ENCODE assay signal across 8 cellular contexts in the genomic region with DNA sequence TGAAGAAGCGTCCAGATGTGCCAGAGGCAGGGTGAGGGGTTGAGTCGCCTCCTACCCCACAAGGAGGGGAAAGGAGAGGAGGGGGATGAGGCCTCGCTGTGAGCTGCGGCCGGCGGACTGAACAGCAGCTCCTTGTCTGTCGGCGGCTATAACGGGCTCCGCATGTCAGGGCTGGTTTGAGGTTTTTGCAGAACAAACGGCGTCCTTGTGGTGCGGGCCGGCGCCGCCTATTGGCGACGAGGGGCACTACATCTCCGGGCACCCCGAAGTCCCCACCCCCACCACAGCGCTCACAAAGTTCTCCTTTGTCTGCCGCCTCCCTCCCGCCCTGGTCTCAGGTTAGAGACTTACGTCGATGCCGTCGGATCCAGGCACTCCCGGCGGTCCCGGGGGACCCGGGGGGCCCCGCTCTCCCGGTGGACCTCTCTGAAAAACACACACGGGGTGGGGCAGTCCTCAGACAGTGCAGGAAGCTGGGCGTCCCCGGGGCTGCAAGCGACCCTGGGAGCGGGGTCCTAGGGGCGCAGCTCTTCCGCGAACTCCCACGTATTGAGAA. TPM values are rescaled to one million over a fixed set of nuclear protein-coding genes. Genes with fewer than 3 reads are reported as not detected.
A peak's percentile ranks its signal among the peaks of the same experiment; 100 is the strongest.
DNase-seq lines count a peak whose midpoint lies in the region; ATAC-seq and TF ChIP-seq lines count a peak whose summit lies in the region.

No MANE protein-coding gene starts in this region.

- POLR2A ChIA-PET in activated CD4-positive, alpha-beta T cell treated with anti-CD3 and anti-CD28 coated beads, Interleukin-2, amount 10 ng/mL, durations not matched to agents 7 days and 5 days (lab: Charles Lee): no interaction called here

- CTCF ChIA-PET in activated CD4-positive, alpha-beta T cell treated with anti-CD3 and anti-CD28 coated beads, Interleukin-2, amount 10 ng/mL, durations not matched to agents 7 days and 5 days (lab: Charles Lee): interaction anchor here (0.6 to 10.2 kb wide), 39 partner anchors 10 to 431 kb away, joined by 3 to 95 read pairs (median 4); a partner anchor contains a TSS

- H3K27ac Mint-ChIP-seq in activated CD4-positive, alpha-beta T cell treated with anti-CD3 and anti-CD28 coated beads, Interleukin-2, amount 10 ng/mL, durations not matched to agents 7 days and 5 days: peak overlapping the region; percentile 26

- no peaks in the 10 kb centered on the region for H3K36me3 ChIP-seq in ES-I3 (ENCODE audit: insufficient read depth, low read length)

- H3K27me3 Mint-ChIP-seq in activated CD4-positive, alpha-beta T cell treated with anti-CD3 and anti-CD28 coated beads, Interleukin-2, amount 10 ng/mL, durations not matched to agents 7 days and 5 days: peaks cover 25% of the 10 kb centered on the region

- H3K9me3 ChIP-seq in ES-I3 (ENCODE audit: control insufficient read depth, insufficient read depth, low read length): no peaks in the 10 kb centered on the region

- peak overlapping the region; percentile 62; the same call in 1 of the 2 replicates for H3K9ac ChIP-seq in ES-I3 (ENCODE audit: low read depth, low read length)

- H3K27ac ChIP-seq in coronary artery: peak overlapping the region; percentile 49 to 74

- no peaks in the 10 kb centered on the region for H3K9me3 Mint-ChIP-seq in activated CD4-positive, alpha-beta T cell treated with anti-CD3 and anti-CD28 coated beads, Interleukin-2, amount 10 ng/mL, durations not matched to agents 7 days and 5 days

- peaks cover 1% of the 10 kb centered on the region for H3K36me3 Mint-ChIP-seq in activated CD4-positive, alpha-beta T cell treated with anti-CD3 and anti-CD28 coated beads, Interleukin-2, amount 10 ng/mL, durations not matched to agents 7 days and 5 days (ENCODE audit: low read depth)

- H3K4me3 Mint-ChIP-seq in activated CD4-positive, alpha-beta T cell treated with anti-CD3 and anti-CD28 coated beads, Interleukin-2, amount 10 ng/mL, durations not matched to agents 7 days and 5 days: peak overlapping the region; percentile 61

- H3K4me1 Mint-ChIP-seq in activated CD4-positive, alpha-beta T cell treated with anti-CD3 and anti-CD28 coated beads, Interleukin-2, amount 10 ng/mL, durations not matched to agents 7 days and 5 days: peaks cover 54% of the 10 kb centered on the region

- peak overlapping the region; percentile 75 for H3K4me3 ChIP-seq in coronary artery

- H3K4me1 ChIP-seq in ES-I3 (ENCODE audit: insufficient read depth, low read length): peaks cover 10% of the 10 kb centered on the region

- peak; percentile 52 for ATAC-seq in HG02798 (IDR thresholded peaks at IDR 0.05; ENCODE audit: poor library complexity, unreplicated experiment)
- no peak for ATAC-seq in GM18520 (IDR thresholded peaks at IDR 0.05; ENCODE audit: unreplicated experiment)

- TF ChIP-seq CTCF in coronary artery (IDR thresholded peaks at IDR 0.05): peak; percentile 95

- DNase-seq in NCI-H345 (lab: John Stamatoyannopoulos, UW) (peak; percentile 86), coronary artery (ENCODE audit: low spot score) (peak; percentile 86), left kidney (ENCODE audit: low read depth, low spot score) (peak; percentile 96)
- peak; percentile 81 for DNase-seq in activated CD4-positive, alpha-beta T cell treated with anti-CD3 and anti-CD28 coated beads, Interleukin-2, amount 10 ng/mL, durations not matched to agents 7 days and 5 days
- peak; percentile 68 to 70 for DNase-seq in stimulated activated CD4-positive, alpha-beta T cell treated with anti-CD3 and anti-CD28 coated beads, Interleukin-1b, Interleukin-23, amount 100 ng/mL, for 1 hour (ENCODE audit: low read depth in 2 of 2)

RNA-seq across cellular contexts. Expression of a gene that starts 1.8 kb away (rescaled TPM):
- total RNA-seq in activated CD4-positive, alpha-beta T cell treated with anti-CD3 and anti-CD28 coated beads, Interleukin-2, amount 10 ng/mL, durations not matched to agents 7 days and 5 days: 1 to 10 TPM; 1.2 to 1.9 TPM

RNA-seq across cellular contexts. Expression of a gene that starts 57.3 kb away (rescaled TPM):
- 10 to 100 TPM; 24.7 to 28.8 TPM for total RNA-seq in activated CD4-positive, alpha-beta T cell treated with anti-CD3 and anti-CD28 coated beads, Interleukin-2, amount 10 ng/mL, durations not matched to agents 7 days and 5 days

RNA-seq across cellular contexts. Expression of a gene that starts 58.2 kb away (rescaled TPM):
- total RNA-seq in activated CD4-positive, alpha-beta T cell treated with anti-CD3 and anti-CD28 coated beads, Interleukin-2, amount 10 ng/mL, durations not matched to agents 7 days and 5 days: 100 to 1,000 TPM; 115 to 140 TPM
